Comparison of ENCODE assay signal across 8 cellular contexts in the genomic region with DNA sequence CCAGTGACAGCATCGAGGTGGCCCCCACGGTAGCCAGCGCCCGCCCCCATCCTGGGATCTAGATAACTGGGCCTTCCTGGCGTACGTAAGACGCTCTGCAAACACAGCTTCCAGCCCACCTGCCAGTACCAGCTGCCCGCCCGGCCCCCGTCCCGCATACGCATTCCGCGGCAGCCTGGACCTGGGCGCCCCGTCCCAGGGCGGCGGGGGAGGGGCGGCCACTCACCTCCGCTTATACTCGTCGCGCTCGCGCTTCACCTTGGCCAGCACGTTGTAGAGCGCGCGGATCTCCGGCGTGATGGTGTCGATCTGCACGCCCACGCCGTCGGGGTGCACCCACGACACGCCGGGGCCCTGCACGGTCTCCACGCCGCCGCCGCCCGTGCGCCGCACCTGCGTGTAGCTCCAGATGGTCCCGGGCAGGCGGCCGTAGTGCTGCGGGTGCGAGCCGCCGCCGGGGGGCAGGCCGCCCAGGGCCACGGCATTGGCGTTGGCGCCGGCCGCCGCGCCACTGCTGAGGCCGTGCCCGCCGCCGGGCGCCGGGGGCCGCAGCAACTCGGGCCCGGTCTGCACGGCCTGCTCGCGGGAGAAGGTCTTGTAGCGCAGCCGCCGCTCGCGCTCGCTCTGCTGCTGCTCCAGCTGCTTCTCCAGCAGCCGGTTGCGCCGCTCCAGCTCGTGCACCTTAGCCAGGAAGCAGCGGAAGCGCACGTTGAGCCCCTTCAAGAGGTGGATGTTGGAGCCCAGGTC. TPM values are rescaled to one million over a fixed set of nuclear protein-coding genes. Genes with fewer than 3 reads are reported as not detected.
DNase-seq lines count a peak whose midpoint lies in the region; ATAC-seq and TF ChIP-seq lines count a peak whose summit lies in the region.

No MANE protein-coding gene starts in this region.

- no peak for TF ChIP-seq POLR2A in ovary (IDR thresholded peaks at IDR 0.05)

- TF ChIP-seq CTCF in GM12874 (IDR thresholded peaks at IDR 0.05; ENCODE audit: insufficient read depth, low read depth, low read length), result peak; percentile 6; the same call in 1 of the 2 replicates
- TF ChIP-seq CTCF in fibroblast of the aortic adventitia (IDR thresholded peaks at IDR 0.05; ENCODE audit: insufficient read depth, low read length), result peak; percentile 1
- TF ChIP-seq CTCF in ovary (IDR thresholded peaks at IDR 0.05), result peak in 1 of 3 donors; percentile 13

- H3K4me1 ChIP-seq in ovary (ENCODE audit: insufficient read depth), result peaks cover 14% of the 10 kb centered on the region

- H3K27me3 ChIP-seq in ovary, result no peaks in the 10 kb centered on the region

- no peaks in the 10 kb centered on the region for H3K36me3 ChIP-seq in ovary

- no peaks in the 10 kb centered on the region for H3K9me3 ChIP-seq in ovary

- H3K4me3 ChIP-seq in fibroblast of the aortic adventitia (ENCODE audit: low read depth, low read length), result peak overlapping the region; percentile 80
- peak overlapping the region; percentile 73 for H3K4me3 ChIP-seq in ovary

- intact Hi-C loops in ovary (cut with DNase I), result loop anchor here in 2 of 4 donors (2.0 to 10.0 kb wide), 3 partner anchors 33 to 53 kb away; partner anchors contain the start of gene ALDH4A1 (in 2 of the 2)

- WGBS in ovary, 3 donors, result 1 to 4% (median 2%) methylated on average over 37 to 89 of the region's 89 CpGs

- H3K27ac ChIP-seq in ovary, result no peak overlapping the region

- DNase-seq in NCI-H69 (lab: John Stamatoyannopoulos, UW) (peak; percentile 54), activated T-helper 1 cell treated with Interleukin-2 at 50 U/mL for 16 hours (ENCODE audit: low read depth) (peak; percentile 32), fibroblast of the aortic adventitia (ENCODE audit: low read depth) (no peak), ovary (peak; percentile 35 to 70 (median 51))

- TF ChIP-seq EP300 in ovary (IDR thresholded peaks at IDR 0.05), result no peak

- peak; percentile 18 for ATAC-seq in HG02678 (IDR thresholded peaks at IDR 0.05; ENCODE audit: unreplicated experiment)
- ATAC-seq in GM21786 (IDR thresholded peaks at IDR 0.05; ENCODE audit: unreplicated experiment), result no peak
- no peak for ATAC-seq in HG03469 (IDR thresholded peaks at IDR 0.05; ENCODE audit: unreplicated experiment)

RNA-seq across cellular contexts. Expression of gene IFFO2, which starts 0.9 kb away (rescaled TPM):
- total RNA-seq in fibroblast of the aortic adventitia (ENCODE audit: low replicate concordance) (3.3 and 23.4 TPM in 2 replicates), ovary (10 to 100 TPM in 1 of 7 donors, 1 to 10 TPM in 6; 3.6 to 11.2 (median 6.2) TPM)
- 1 to 10 TPM; 3.4 to 6.3 TPM for polyA plus RNA-seq in ovary

RNA-seq across cellular contexts. Expression of gene ALDH4A1, which starts 53.3 kb away (rescaled TPM):
- total RNA-seq in fibroblast of the aortic adventitia (ENCODE audit: low replicate concordance) (7.8 and 9.5 TPM in 2 replicates), ovary (10 to 100 TPM in 1 of 7 donors, 1 to 10 TPM in 6; 4.4 to 13.9 (median 8.0) TPM)
- polyA plus RNA-seq in ovary, result 1 to 10 TPM; 2.8 to 9.7 TPM
